Comparison of ENCODE assay signal across 29 cellular contexts in genomic region chr12:56896082-56896481, GRCh38. TPM values are rescaled to one million over a fixed set of nuclear protein-coding genes. Genes with fewer than 3 reads are reported as not detected.
"Had no signal": no experiment of that assay in that cellular context is flagged by ENCODE, and none has a peak within 500 bp of the region (broad histone marks: within the 10 kb centered on the region; RNA-seq: fewer than 3 reads in every experiment).

No MANE protein-coding gene starts in this region.

- H3K36me3 ChIP-seq: cardiac muscle cell had no signal

- H3K27me3 ChIP-seq: cardiac muscle cell had no signal

- FAIRE-seq: astrocyte had no signal

- H3K27ac ChIP-seq: cardiac muscle cell, SK-N-MC, VCaP had no signal

- ATAC-seq: activated T-cell treated with anti-CD3 and anti-CD28 coated beads, Interleukin-2, amount 50 U/mL, for 4 hours; Panc1; Right ventricle myocardium inferior; T-cell had no signal

- H3K4me3 Mint-ChIP-seq: activated CD4-positive, alpha-beta memory T cell treated with anti-CD3 and anti-CD28 coated beads for 36 hours; activated CD4-positive, alpha-beta T cell treated with anti-CD3 and anti-CD28 coated beads, Interleukin-2, amount 10 ng/mL, durations not matched to agents 7 days and 5 days; activated naive CD4-positive, alpha-beta T cell treated with anti-CD3 and anti-CD28 coated beads for 36 hours; activated naive CD8-positive, alpha-beta T cell; activated T-cell treated with anti-CD3 and anti-CD28 coated beads, Interleukin-2, amount 50 U/mL, for 4 hours; brain; T-cell had no signal

- H3K27ac Mint-ChIP-seq: activated CD4-positive, alpha-beta memory T cell treated with anti-CD3 and anti-CD28 coated beads for 36 hours; activated CD4-positive, alpha-beta T cell treated with anti-CD3 and anti-CD28 coated beads, Interleukin-2, amount 10 ng/mL, durations not matched to agents 7 days and 5 days; activated naive CD4-positive, alpha-beta T cell treated with anti-CD3 and anti-CD28 coated beads for 36 hours; activated naive CD8-positive, alpha-beta T cell; brain; T-cell had no signal

- H3K4me1 Mint-ChIP-seq: activated CD4-positive, alpha-beta T cell treated with anti-CD3 and anti-CD28 coated beads, Interleukin-2, amount 10 ng/mL, durations not matched to agents 7 days and 5 days; brain; T-cell had no signal

- H3K36me3 Mint-ChIP-seq: brain had no signal

- H3K4me3 ChIP-seq: cardiac muscle cell, SK-N-MC had no signal

- DNase-seq: activated CD4-positive, alpha-beta memory T cell treated with anti-CD3 and anti-CD28 coated beads for 36 hours; activated CD4-positive, alpha-beta T cell treated with anti-CD3 and anti-CD28 coated beads, Interleukin-2, amount 10 ng/mL, durations not matched to agents 7 days and 5 days; activated CD4-positive, CD25-positive, alpha-beta regulatory T cell; activated CD8-positive, alpha-beta memory T cell treated with anti-CD3 and anti-CD28 coated beads for 24 hours; activated gamma-delta T cell; activated naive CD4-positive, alpha-beta T cell treated with anti-CD3 and anti-CD28 coated beads for 36 hours; activated T-cell treated with anti-CD3 and anti-CD28 coated beads, Interleukin-2, amount 50 U/mL, for 4 hours; amygdala; cerebellar nuclear complex; NCI-H1092; NCI-H1417; NCI-H2029; NCI-H345; NCI-H510A; NCI-H526 treated with DMSO at 0.1 percent for 48 hours; NCI-H82; RPMI8226; T-cell had no signal

RNA-seq across cellular contexts. Expression of gene SDR9C7, which starts 38.1 kb away (rescaled TPM):
- total RNA-seq: activated CD4-positive, alpha-beta memory T cell treated with anti-CD3 and anti-CD28 coated beads for 36 hours; activated CD4-positive, alpha-beta T cell treated with anti-CD3 and anti-CD28 coated beads, Interleukin-2, amount 10 ng/mL, durations not matched to agents 7 days and 5 days; activated naive CD4-positive, alpha-beta T cell treated with anti-CD3 and anti-CD28 coated beads for 36 hours; activated T-cell treated with anti-CD3 and anti-CD28 coated beads, Interleukin-2, amount 50 U/mL, for 4 hours; astrocyte; MCF 10A; OCI-LY7; Right ventricle myocardium inferior; T-cell; T-helper 2 cell treated with Interferon-gamma antibody and Interleukin-4, amounts not matched to agents 100 ng/mL and 5 ng/mL, for 36 hours had no signal
